In the genomic region with DNA sequence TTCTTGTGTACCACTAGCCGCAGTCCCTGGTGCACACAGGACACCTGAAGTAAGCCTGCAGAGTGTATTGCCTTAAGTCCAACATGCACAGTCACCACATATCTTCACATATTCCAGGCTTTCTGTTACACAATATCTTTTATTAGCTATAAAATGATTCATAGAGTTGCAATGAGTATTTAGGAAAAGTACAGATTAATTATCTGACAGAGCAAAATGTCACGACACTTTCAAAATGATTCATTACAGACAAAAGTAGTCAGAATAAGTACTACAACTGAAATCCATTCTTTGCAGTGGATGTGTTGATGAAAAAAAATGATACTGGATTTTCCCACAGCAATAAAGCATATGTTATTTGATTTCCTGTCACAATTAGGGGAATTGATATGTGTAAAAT, we compare ENCODE assay signal across 13 cellular contexts.
DNase-seq lines count a peak whose midpoint lies in the region; ATAC-seq and TF ChIP-seq lines count a peak whose summit lies in the region.
"Had no signal": no experiment of that assay in that cellular context is flagged by ENCODE, and none has a peak within 500 bp of the region (broad histone marks: within the 10 kb centered on the region; RNA-seq: fewer than 3 reads in every experiment).

No MANE protein-coding gene starts in this region.

- no peaks in the 10 kb centered on the region for H3K9me2 ChIP-seq in SK-N-SH

- H3K4me3 ChIP-seq in SK-N-SH (ENCODE audit: low read depth in 2 of 2, low read length in 1 of 2) (no peak overlapping the region), fibroblast of mammary gland (ENCODE audit: control insufficient read depth, low read depth, low read length) (no peak overlapping the region)
- no peak overlapping the region for H3K4me3 ChIP-seq in effector memory CD4-positive, alpha-beta T cell (ENCODE audit: insufficient read depth, low read depth, low read length, poor library complexity, severe bottlenecking)

- TF ChIP-seq EP300 in SK-N-SH (IDR thresholded peaks at IDR 0.05; ENCODE audit: borderline replicate concordance in 1 of 2, low read depth in 1 of 2, low read length in 1 of 2), result no peak

- no peaks in the 10 kb centered on the region for H3F3A ChIP-seq in SK-N-SH (replicated peaks; ENCODE audit: insufficient read depth)

- peaks cover 0 to 15% of the 10 kb centered on the region in 2 experiments; a peak in 1 of 4 replicates for H3K4me1 ChIP-seq in SK-N-SH (ENCODE audit: control insufficient read depth in 1 of 2, insufficient read depth in 2 of 2, low read depth in 1 of 2, low read length in 1 of 2)
- no peaks in the 10 kb centered on the region for H3K4me1 ChIP-seq in effector memory CD4-positive, alpha-beta T cell (ENCODE audit: control insufficient read depth, insufficient read depth, low read length, poor library complexity, severe bottlenecking)

- 41% methylated on average over 2 of the region's 2 CpGs for WGBS in SK-N-SH (ENCODE audit: low lambda C conversion rate)

- no peaks in the 10 kb centered on the region for H3K9me3 ChIP-seq in SK-N-SH
- no peaks in the 10 kb centered on the region for H3K9me3 ChIP-seq in effector memory CD4-positive, alpha-beta T cell (ENCODE audit: control insufficient read depth, low read length)

- no peak for ATAC-seq in SK-N-SH treated with all-trans-retinoic acid at 6 μM for 48 hours
- no peak for ATAC-seq in GM19395 (IDR thresholded peaks at IDR 0.05; ENCODE audit: unreplicated experiment)
- ATAC-seq: naive thymus-derived CD4-positive, alpha-beta T cell had no signal

- no peak overlapping the region for H3K9ac ChIP-seq in SK-N-SH

- H3K36me3 ChIP-seq in SK-N-SH (replicated peaks in 1 of 2; ENCODE audit: control insufficient read depth in 1 of 2, insufficient read depth in 2 of 2, low read length in 1 of 2), result no peaks in the 10 kb centered on the region
- H3K36me3 ChIP-seq in effector memory CD4-positive, alpha-beta T cell (ENCODE audit: control insufficient read depth, insufficient read depth, low read length), result no peaks in the 10 kb centered on the region

- no peak overlapping the region for H2AFZ ChIP-seq in SK-N-SH (ENCODE audit: low read depth)

- H3K79me2 ChIP-seq in SK-N-SH (ENCODE audit: insufficient read depth), result no peaks in the 10 kb centered on the region

- no peaks in the 10 kb centered on the region for H3K27me3 ChIP-seq in SK-N-SH (ENCODE audit: insufficient read depth)
- no peaks in the 10 kb centered on the region for H3K27me3 ChIP-seq in effector memory CD4-positive, alpha-beta T cell (replicated peaks; ENCODE audit: control insufficient read depth, insufficient read depth, low read length, poor library complexity, severe bottlenecking)

- H4K20me1 ChIP-seq in SK-N-SH (ENCODE audit: insufficient read depth), result no peaks in the 10 kb centered on the region

- no peak overlapping the region for H3K27ac ChIP-seq in SK-N-SH (ENCODE audit: low read depth in 2 of 2, low read length in 1 of 2)
- H3K27ac ChIP-seq in effector memory CD4-positive, alpha-beta T cell (ENCODE audit: insufficient read depth, low read length, poor library complexity, severe bottlenecking), result no peak overlapping the region

- POLR2A ChIA-PET in SK-N-SH (lab: Yijun Ruan, JAX), result no interaction called here

- TF ChIP-seq CTCF in SK-N-SH (IDR thresholded peaks at IDR 0.05) (no peak), fibroblast of mammary gland (conservative IDR thresholded peaks at IDR 0.05; ENCODE audit: control insufficient read depth, insufficient read depth, low read depth, low read length) (no peak)

- TF ChIP-seq RAD21 in SK-N-SH (IDR thresholded peaks at IDR 0.05; ENCODE audit: low read length), result no peak

- CTCF ChIA-PET in SK-N-SH (lab: Yijun Ruan, JAX), result interaction anchor here (0.7 kb wide), 1 partner anchor 261 kb away, joined by 3 read pairs; no protein-coding TSS in a partner anchor

- DNase-seq in SK-N-SH (no peak), RKO (ENCODE audit: low spot score) (peak; percentile 33), fibroblast of mammary gland (ENCODE audit: low read depth) (peak; percentile 71), NCI-H446 treated with DMSO at 0.1 percent for 48 hours (lab: John Stamatoyannopoulos, UW) (no peak), NCI-H1105 (lab: John Stamatoyannopoulos, UW) (no peak)
- no peak for DNase-seq in effector memory CD4-positive, alpha-beta T cell
- DNase-seq: 8988T; activated CD4-positive, alpha-beta memory T cell treated with anti-CD3 and anti-CD28 coated beads for 36 hours; erythroblast; naive thymus-derived CD4-positive, alpha-beta T cell; NCI-H1048 had no signal

- no peak overlapping the region for H3K4me2 ChIP-seq in SK-N-SH

TF ChIP-seq in SK-N-SH treated with all-trans-retinoic acid at 6 μM for 48 hours, 23 proteins besides CTCF, POLR2A, EP300 and RAD21 (continues in another document):
- TF ChIP-seq ISL1 (CRISPR knock-in tag; IDR thresholded peaks at IDR 0.05) (peak; percentile 84), SNAI2 (CRISPR knock-in tag; IDR thresholded peaks at IDR 0.05) (no peak), TOX (CRISPR knock-in tag; IDR thresholded peaks at IDR 0.05; ENCODE audit: borderline replicate concordance) (no peak)
- TF ChIP-seq, protein P1, sequence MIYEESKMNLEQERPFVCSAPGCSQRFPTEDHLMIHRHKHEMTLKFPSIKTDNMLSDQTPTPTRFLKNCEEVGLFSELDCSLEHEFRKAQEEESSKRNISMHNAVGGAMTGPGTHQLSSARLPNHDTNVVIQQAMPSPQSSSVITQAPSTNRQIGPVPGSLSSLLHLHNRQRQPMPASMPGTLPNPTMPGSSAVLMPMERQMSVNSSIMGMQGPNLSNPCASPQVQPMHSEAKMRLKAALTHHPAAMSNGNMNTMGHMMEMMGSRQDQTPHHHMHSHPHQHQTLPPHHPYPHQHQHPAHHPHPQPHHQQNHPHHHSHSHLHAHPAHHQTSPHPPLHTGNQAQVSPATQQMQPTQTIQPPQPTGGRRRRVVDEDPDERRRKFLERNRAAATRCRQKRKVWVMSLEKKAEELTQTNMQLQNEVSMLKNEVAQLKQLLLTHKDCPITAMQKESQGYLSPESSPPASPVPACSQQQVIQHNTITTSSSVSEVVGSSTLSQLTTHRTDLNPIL (CRISPR knock-in tag; IDR thresholded peaks at IDR 0.05; ENCODE audit: low read depth), result no peak
- TF ChIP-seq, protein P2, sequence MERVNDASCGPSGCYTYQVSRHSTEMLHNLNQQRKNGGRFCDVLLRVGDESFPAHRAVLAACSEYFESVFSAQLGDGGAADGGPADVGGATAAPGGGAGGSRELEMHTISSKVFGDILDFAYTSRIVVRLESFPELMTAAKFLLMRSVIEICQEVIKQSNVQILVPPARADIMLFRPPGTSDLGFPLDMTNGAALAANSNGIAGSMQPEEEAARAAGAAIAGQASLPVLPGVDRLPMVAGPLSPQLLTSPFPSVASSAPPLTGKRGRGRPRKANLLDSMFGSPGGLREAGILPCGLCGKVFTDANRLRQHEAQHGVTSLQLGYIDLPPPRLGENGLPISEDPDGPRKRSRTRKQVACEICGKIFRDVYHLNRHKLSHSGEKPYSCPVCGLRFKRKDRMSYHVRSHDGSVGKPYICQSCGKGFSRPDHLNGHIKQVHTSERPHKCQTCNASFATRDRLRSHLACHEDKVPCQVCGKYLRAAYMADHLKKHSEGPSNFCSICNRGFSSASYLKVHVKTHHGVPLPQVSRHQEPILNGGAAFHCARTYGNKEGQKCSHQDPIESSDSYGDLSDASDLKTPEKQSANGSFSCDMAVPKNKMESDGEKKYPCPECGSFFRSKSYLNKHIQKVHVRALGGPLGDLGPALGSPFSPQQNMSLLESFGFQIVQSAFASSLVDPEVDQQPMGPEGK (CRISPR knock-in tag; IDR thresholded peaks at IDR 0.05; ENCODE audit: borderline replicate concordance), result no peak

TF ChIP-seq in SK-N-SH, 30 proteins besides CTCF, POLR2A, EP300 and RAD21:
- TF ChIP-seq, protein P3, sequence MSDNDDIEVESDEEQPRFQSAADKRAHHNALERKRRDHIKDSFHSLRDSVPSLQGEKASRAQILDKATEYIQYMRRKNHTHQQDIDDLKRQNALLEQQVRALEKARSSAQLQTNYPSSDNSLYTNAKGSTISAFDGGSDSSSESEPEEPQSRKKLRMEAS (IDR thresholded peaks at IDR 0.05; ENCODE audit: low read depth), result no peak
- no peak for TF ChIP-seq JUND (IDR thresholded peaks at IDR 0.05)
- TF ChIP-seq, protein P4, sequence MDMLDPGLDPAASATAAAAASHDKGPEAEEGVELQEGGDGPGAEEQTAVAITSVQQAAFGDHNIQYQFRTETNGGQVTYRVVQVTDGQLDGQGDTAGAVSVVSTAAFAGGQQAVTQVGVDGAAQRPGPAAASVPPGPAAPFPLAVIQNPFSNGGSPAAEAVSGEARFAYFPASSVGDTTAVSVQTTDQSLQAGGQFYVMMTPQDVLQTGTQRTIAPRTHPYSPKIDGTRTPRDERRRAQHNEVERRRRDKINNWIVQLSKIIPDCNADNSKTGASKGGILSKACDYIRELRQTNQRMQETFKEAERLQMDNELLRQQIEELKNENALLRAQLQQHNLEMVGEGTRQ (IDR thresholded peaks at IDR 0.05; ENCODE audit: borderline replicate concordance, low read depth, low read length), result no peak
- TF ChIP-seq POLR2AphosphoS5 (IDR thresholded peaks at IDR 0.05; ENCODE audit: low read depth, low read length), result no peak
- no peak for TF ChIP-seq SMC3 (IDR thresholded peaks at IDR 0.05; ENCODE audit: low read depth, low read length)
- TF ChIP-seq MXI1 (IDR thresholded peaks at IDR 0.05; ENCODE audit: low read depth, low read length), result no peak
- no peak for TF ChIP-seq FOSL2 (IDR thresholded peaks at IDR 0.05; ENCODE audit: borderline replicate concordance, low read depth)
- TF ChIP-seq EZH2phosphoT487 (IDR thresholded peaks at IDR 0.05; ENCODE audit: borderline replicate concordance, low read depth), result no peak
- TF ChIP-seq CHD2 (IDR thresholded peaks at IDR 0.05; ENCODE audit: low read length, partially characterized antibody), result no peak
- no peak for TF ChIP-seq TCF12 (IDR thresholded peaks at IDR 0.05)
- TF ChIP-seq, protein P5, sequence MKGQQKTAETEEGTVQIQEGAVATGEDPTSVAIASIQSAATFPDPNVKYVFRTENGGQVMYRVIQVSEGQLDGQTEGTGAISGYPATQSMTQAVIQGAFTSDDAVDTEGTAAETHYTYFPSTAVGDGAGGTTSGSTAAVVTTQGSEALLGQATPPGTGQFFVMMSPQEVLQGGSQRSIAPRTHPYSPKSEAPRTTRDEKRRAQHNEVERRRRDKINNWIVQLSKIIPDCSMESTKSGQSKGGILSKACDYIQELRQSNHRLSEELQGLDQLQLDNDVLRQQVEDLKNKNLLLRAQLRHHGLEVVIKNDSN (IDR thresholded peaks at IDR 0.05; ENCODE audit: borderline replicate concordance, low read depth), result no peak
- TF ChIP-seq GABPA (IDR thresholded peaks at IDR 0.05; ENCODE audit: low read depth), result no peak
- TF ChIP-seq RCOR1 (IDR thresholded peaks at IDR 0.05; ENCODE audit: low read length), result no peak

Comparison
In these comparisons a context has a peak if more than half of its experiments do, and no peak if none do; other contexts are left out.
1. DNase-seq: peak in RKO (single experiment) and fibroblast of mammary gland (single experiment); none in SK-N-SH (single experiment), effector memory CD4-positive, alpha-beta T cell (0 of 3), NCI-H446 treated with DMSO at 0.1 percent for 48 hours (single experiment) and NCI-H1105 (single experiment).